Comparison of ENCODE assay signal across 1 cellular context in the genomic region with DNA sequence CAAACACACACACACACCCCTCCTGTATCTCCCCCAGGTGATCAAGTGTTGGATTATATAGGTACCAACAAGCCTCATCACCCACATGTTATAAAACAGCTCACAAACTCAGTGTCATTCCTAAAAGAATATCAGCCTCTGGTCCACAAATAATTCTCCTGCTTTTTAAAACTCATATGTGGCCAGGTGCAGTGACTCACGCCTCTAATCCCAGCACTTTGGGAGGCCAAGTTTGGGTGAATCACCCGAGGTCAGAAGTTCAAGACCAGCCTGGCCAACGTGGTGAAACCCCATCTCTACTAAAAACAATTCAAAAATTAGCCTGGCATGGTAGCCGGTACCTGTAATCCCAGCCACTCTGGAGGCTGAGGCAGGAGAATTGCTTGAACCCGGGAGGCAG.
TF ChIP-seq lines count a peak whose summit lies in the region.

No MANE protein-coding gene starts in this region.

TF ChIP-seq in K562, 482 proteins besides CTCF, POLR2A, EP300 and RAD21:
- no peak for TF ChIP-seq SMC3 (conservative IDR thresholded peaks at IDR 0.05; ENCODE audit: insufficient read depth, low read depth, low read length)
- no peak for TF ChIP-seq ZNF354B (CRISPR knock-in tag; IDR thresholded peaks at IDR 0.05)
- TF ChIP-seq JUND (IDR thresholded peaks at IDR 0.05; ENCODE audit: borderline replicate concordance, low read depth, low read length) = peak; percentile 28; the same call in 1 of the 2 replicates
- TF ChIP-seq JUND (tag; IDR thresholded peaks at IDR 0.05; ENCODE audit: borderline replicate concordance, low read depth, low read length) = no peak
- TF ChIP-seq ARNT (IDR thresholded peaks at IDR 0.05) = no peak
- no peak for TF ChIP-seq ZKSCAN3 (CRISPR knock-in tag; IDR thresholded peaks at IDR 0.05)
TF ChIP-seq in K562: peak in this region for 1.
